8 cellular contexts compared by ENCODE assay signal in the genomic region with DNA sequence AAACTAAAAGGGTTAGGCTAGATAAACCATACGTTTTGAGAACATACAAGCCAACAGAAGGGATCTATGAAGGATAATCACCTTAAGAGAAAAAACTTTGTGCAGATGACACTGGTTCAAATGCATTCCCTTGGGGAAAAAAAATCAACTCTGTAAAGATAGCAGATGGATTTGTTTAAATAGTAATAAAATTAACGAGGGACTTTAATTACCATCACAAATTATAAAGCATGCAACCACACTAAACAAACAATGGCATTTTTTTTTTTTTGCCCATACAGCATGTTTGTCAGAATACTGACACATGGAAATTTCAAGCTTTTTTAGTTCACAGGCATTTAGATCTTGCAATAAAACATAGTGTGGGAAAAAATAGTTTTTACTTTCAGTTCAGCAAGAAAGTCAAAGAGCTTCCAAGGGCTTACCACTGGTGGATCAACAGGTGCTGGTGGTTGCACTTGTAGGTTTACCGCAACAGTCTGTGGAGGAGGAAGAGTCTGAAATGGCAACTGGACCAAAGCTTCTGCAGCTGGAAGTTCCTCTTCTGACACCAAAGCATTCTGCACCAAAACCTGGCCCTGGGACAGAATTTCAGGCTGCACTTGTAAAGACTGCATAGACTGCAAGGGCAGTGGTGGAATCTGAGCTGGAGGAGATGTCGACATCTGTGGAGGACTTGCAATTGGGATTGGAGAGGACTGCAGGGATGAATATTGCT. TPM values are rescaled to one million over a fixed set of nuclear protein-coding genes. Genes with fewer than 3 reads are reported as not detected.
DNase-seq lines count a peak whose midpoint lies in the region; ATAC-seq and TF ChIP-seq lines count a peak whose summit lies in the region.

No MANE protein-coding gene starts in this region.

- no peak overlapping the region for H3K27ac ChIP-seq in prostate gland

- intact Hi-C loops in sciatic nerve (cut with DNase I): no loop called here
- intact Hi-C loops in prostate gland (cut with DNase I): no loop called here
- intact Hi-C loops in Right ventricle myocardium superior (cut with DNase I): no loop called here

- peak; percentile 58 for DNase-seq in LHCN-M2 (ENCODE audit: low read depth)
- DNase-seq in chondrocyte (ENCODE audit: low spot score): no peak
- no peak for DNase-seq in NCI-H128 (lab: John Stamatoyannopoulos, UW; ENCODE audit: unreplicated experiment)
- DNase-seq in sciatic nerve (ENCODE audit: low spot score): no peak
- no peak for DNase-seq in prostate gland (ENCODE audit: low spot score)
- no peak for DNase-seq in Right ventricle myocardium superior

- no peaks in the 10 kb centered on the region for H3K27me3 Mint-ChIP-seq in chondrocyte (ENCODE audit: low read depth)

- H3K27ac Mint-ChIP-seq in chondrocyte (ENCODE audit: unreplicated experiment): peak overlapping the region; percentile 76

- H3K9me3 Mint-ChIP-seq in chondrocyte (ENCODE audit: low read depth): no peaks in the 10 kb centered on the region

- H3K4me1 ChIP-seq in prostate gland (replicated peaks): peaks cover 6% of the 10 kb centered on the region

- peaks cover 20% of the 10 kb centered on the region for H3K4me1 Mint-ChIP-seq in chondrocyte (ENCODE audit: low read depth)

- peaks cover 0 to 7% of the 10 kb centered on the region in 2 donors for H3K36me3 ChIP-seq in prostate gland

- H3K36me3 Mint-ChIP-seq in chondrocyte (ENCODE audit: low read depth): peaks cover 15% of the 10 kb centered on the region

- peak; percentile 41 for TF ChIP-seq POLR2A in GM18505 (IDR thresholded peaks at IDR 0.05; ENCODE audit: borderline replicate concordance, extremely low read depth, insufficient read depth, insufficient read length)
- TF ChIP-seq POLR2A in prostate gland (IDR thresholded peaks at IDR 0.05): no peak

- no peaks in the 10 kb centered on the region for H3K9me3 ChIP-seq in prostate gland

- H3K27me3 ChIP-seq in prostate gland (replicated peaks; ENCODE audit: insufficient read depth): no peaks in the 10 kb centered on the region

- ATAC-seq in GM18505 (IDR thresholded peaks at IDR 0.05; ENCODE audit: unreplicated experiment) (peak; percentile 93), GM21825 (IDR thresholded peaks at IDR 0.05; ENCODE audit: unreplicated experiment) (peak; percentile 91), sciatic nerve (no peak), Right ventricle myocardium superior (ENCODE audit: poor library complexity) (no peak)

- no peak for TF ChIP-seq CTCF in chondrocyte (IDR thresholded peaks at IDR 0.05)
- no peak for TF ChIP-seq CTCF in prostate gland (IDR thresholded peaks at IDR 0.05)

- H3K4me3 Mint-ChIP-seq in chondrocyte (ENCODE audit: unreplicated experiment): no peak overlapping the region

- WGBS in prostate gland: 51% methylated on average over 4 of the region's 4 CpGs

- no peak overlapping the region for H3K4me3 ChIP-seq in prostate gland

RNA-seq across cellular contexts. Expression of a gene that starts 53.1 kb away (rescaled TPM):
- total RNA-seq in LHCN-M2 (2014; rRNA removed): 22.3 and 25.3 TPM in 2 replicates
- polyA plus RNA-seq in LHCN-M2 (2012): 8.6 TPM
- 45.6 to 52.6 TPM (median 45.8 TPM) in 3 replicates for total RNA-seq in chondrocyte
- 142 TPM for total RNA-seq in sciatic nerve
- total RNA-seq in prostate gland: 100 to 1,000 TPM in 1 of 2 donors, 10 to 100 TPM in 1; 34.5 to 100 TPM
- total RNA-seq in Right ventricle myocardium superior: 40.3 TPM

Comparison
In these comparisons a context has a peak if more than half of its experiments do, and no peak if none do; other contexts are left out.
1. ATAC-seq: peak in GM18505 (single experiment) and GM21825 (single experiment); none in sciatic nerve (single experiment) and Right ventricle myocardium superior (single experiment).